In the genomic region with DNA sequence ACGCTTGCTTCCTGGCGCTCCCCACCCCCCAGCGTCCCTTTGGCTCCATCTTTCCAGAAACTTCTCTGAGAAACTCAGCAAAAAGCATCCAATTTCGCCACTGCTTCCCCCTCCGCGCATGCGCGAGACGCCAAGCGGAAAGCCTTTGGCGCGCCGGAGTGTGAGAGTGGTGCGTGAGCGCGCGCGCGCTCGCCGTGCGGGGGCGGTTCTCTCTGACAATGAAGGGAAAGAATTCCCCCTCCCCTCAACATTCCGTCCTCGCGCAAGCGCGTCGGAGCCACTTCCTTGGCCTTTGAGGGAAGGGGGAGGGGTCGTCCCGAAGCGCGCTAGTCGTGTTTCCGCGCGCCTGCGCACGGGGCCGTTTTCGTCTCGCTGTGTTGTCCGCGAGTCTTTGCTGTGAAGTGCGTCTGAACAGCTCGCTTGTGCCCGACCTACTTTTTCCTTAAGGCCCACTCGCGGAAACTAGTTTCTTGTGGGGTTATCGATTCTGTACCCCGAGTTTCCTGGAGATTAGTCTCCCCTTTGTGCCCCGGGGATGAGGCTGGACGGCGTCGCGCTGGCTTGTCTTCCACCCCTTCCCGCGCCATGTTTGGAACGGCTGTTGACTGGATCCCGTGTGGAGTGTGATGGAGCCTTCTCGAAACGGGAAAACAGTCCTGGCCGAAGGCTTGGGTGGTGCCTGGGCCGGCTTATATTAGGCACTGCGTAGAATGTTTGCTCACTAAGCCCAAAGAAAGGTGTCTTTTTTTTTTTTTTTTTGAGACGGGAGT, we compare ENCODE assay signal across 8 cellular contexts. TPM values are rescaled to one million over a fixed set of nuclear protein-coding genes. Genes with fewer than 3 reads are reported as not detected.
DNase-seq lines count a peak whose midpoint lies in the region; ATAC-seq and TF ChIP-seq lines count a peak whose summit lies in the region.

No MANE protein-coding gene starts in this region.

- TF ChIP-seq CTCF in AG09309 (IDR thresholded peaks at IDR 0.05; ENCODE audit: control insufficient read depth, insufficient read depth, low read depth, low read length, missing control alignments): no peak

- peak overlapping the region; percentile 75 for H3K4me3 ChIP-seq in AG09309 (ENCODE audit: control insufficient read depth, low read depth, low read length)

- ATAC-seq in GM19035 (IDR thresholded peaks at IDR 0.05; ENCODE audit: unreplicated experiment): peak; percentile 49
- peak; percentile 32 for ATAC-seq in HG03378 (IDR thresholded peaks at IDR 0.05; ENCODE audit: unreplicated experiment)

- peak; percentile 95 for DNase-seq in AG09309 (ENCODE audit: low read depth)
- DNase-seq in NCI-H460 (ENCODE audit: extremely low read depth, low read depth): peak; percentile 97
- peak; percentile 99 for DNase-seq in activated CD4-positive, alpha-beta T cell treated with anti-CD3 and anti-CD28 coated beads for 1 hour
- peak; percentile 73 to 96 for DNase-seq in cerebellar nuclear complex (lab: John Stamatoyannopoulos, UW)
- DNase-seq in islet precursor cell: peak; percentile 99
- peak; percentile 99 for DNase-seq in stimulated activated CD4-positive, alpha-beta T cell treated with anti-CD3 and anti-CD28 coated beads, Interleukin-12 subunit alpha, Interleukin-12 subunit beta, amount 100 ng/mL, for 24 hours (ENCODE audit: low read depth in 2 of 2)

RNA-seq across cellular contexts. Expression of gene SPEN, which starts 11.6 kb away (rescaled TPM):
- 11.3 and 14.2 TPM in 2 replicates for total RNA-seq in NCI-H460 (2014; rRNA removed; shearing (Covaris generic))
- 3.8 and 5.0 TPM in 2 replicates for polyA plus RNA-seq in NCI-H460 (2014; cell fraction: nucleus; rRNA removed)

RNA-seq across cellular contexts. Expression of gene UQCRHL, which starts 28.5 kb away (rescaled TPM):
- 7.5 and 7.9 TPM in 2 replicates for total RNA-seq in NCI-H460 (2014; rRNA removed; shearing (Covaris generic))
- polyA plus RNA-seq in NCI-H460 (2014; cell fraction: nucleus; rRNA removed): 1.2 and 1.4 TPM in 2 replicates

Comparison
In these comparisons a context has a peak if more than half of its experiments do, and no peak if none do; other contexts are left out.
1. Peak in every context shown above with its lines: DNase-seq, ATAC-seq and H3K4me3 ChIP-seq.